Comparison of ENCODE assay signal across 8 cellular contexts in the genomic region with DNA sequence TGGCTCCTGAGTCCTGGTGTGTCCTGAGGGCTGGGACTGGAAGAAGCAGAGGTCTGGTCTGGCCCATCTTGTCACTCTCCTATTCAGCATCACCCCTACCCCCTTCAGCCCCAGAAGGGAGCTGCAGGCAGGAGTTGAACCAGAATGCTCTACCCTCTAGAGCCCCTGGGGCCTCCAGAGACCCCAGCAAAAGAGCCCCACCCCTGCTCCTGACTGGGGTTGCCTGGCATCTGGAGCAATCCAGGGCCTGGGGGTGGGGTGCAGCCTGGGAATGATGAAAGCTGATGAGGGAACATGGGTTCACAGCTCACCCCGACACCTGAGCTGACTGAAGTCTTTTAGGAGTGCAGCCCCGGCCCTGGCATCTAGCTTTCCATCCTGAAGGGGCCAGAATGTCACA. TPM values are rescaled to one million over a fixed set of nuclear protein-coding genes. Genes with fewer than 3 reads are reported as not detected.
A peak's percentile ranks its signal among the peaks of the same experiment; 100 is the strongest.
DNase-seq lines count a peak whose midpoint lies in the region; ATAC-seq lines count a peak whose summit lies in the region.

No MANE protein-coding gene starts in this region.

- H3K4me3 ChIP-seq in Karpas-422 (ENCODE audit: low read length) (no peak overlapping the region), rectal smooth muscle tissue (ENCODE audit: low read length) (no peak overlapping the region)

- ATAC-seq in GM18907 (IDR thresholded peaks at IDR 0.05; ENCODE audit: unreplicated experiment) = peak; percentile 15

- no peaks in the 10 kb centered on the region for H4K20me1 ChIP-seq in Karpas-422 (ENCODE audit: insufficient read depth, low read depth, low read length)

- no peaks in the 10 kb centered on the region for H3K27me3 ChIP-seq in Karpas-422 (ENCODE audit: low read length)
- H3K27me3 ChIP-seq in rectal smooth muscle tissue (ENCODE audit: control insufficient read depth, insufficient read depth, low read length) = no peaks in the 10 kb centered on the region

- no peak for DNase-seq in Karpas-422
- DNase-seq in NCI-H524 treated with DMSO at 0.1 percent for 48 hours (lab: John Stamatoyannopoulos, UW) = no peak
- no peak for DNase-seq in germinal center (ENCODE audit: low spot score)
- no peak for DNase-seq in H4 (ENCODE audit: low spot score)
- DNase-seq in GF-D8 (lab: John Stamatoyannopoulos, UW) = no peak

- peaks cover 16% of the 10 kb centered on the region for H3K4me1 ChIP-seq in Karpas-422 (ENCODE audit: low read length)
- peaks cover 5% of the 10 kb centered on the region for H3K4me1 ChIP-seq in rectal smooth muscle tissue (ENCODE audit: control insufficient read depth, insufficient read depth, low read length)

- H3K9ac ChIP-seq in Karpas-422 (ENCODE audit: low read length) (peak overlapping the region; percentile 24), rectal smooth muscle tissue (ENCODE audit: low read length) (no peak overlapping the region)

- no peaks in the 10 kb centered on the region for H3K79me2 ChIP-seq in Karpas-422 (ENCODE audit: low read length)

- H3K4me2 ChIP-seq in Karpas-422 (ENCODE audit: low read depth, low read length, poor library complexity, severe bottlenecking) = no peak overlapping the region

- no peaks in the 10 kb centered on the region for H3K9me2 ChIP-seq in Karpas-422 (replicated peaks; ENCODE audit: insufficient read depth, low read length)

- H3K27ac ChIP-seq in Karpas-422 (ENCODE audit: low read length) (peak overlapping the region; percentile 24; the same call in 1 of the 2 replicates), cingulate gyrus (ENCODE audit: low read depth, low read length) (peak overlapping the region; percentile 69), rectal smooth muscle tissue (ENCODE audit: low read depth, low read length) (peak overlapping the region; percentile 1)

- no peaks in the 10 kb centered on the region for H3K9me3 ChIP-seq in Karpas-422 (ENCODE audit: low read length)

- peak overlapping the region; percentile 55; the same call in 1 of the 2 replicates for H2AFZ ChIP-seq in Karpas-422 (ENCODE audit: low read length)

- H3K36me3 ChIP-seq in Karpas-422 (ENCODE audit: insufficient read depth, low read length) (no peaks in the 10 kb centered on the region), rectal smooth muscle tissue (ENCODE audit: control insufficient read depth, insufficient read depth, low read length) (no peaks in the 10 kb centered on the region)

RNA-seq across cellular contexts. Expression of gene FGD2, which starts 12.2 kb away (rescaled TPM):
- 37.1 and 53.0 TPM in 2 replicates for total RNA-seq in Karpas-422 (2014; rRNA removed; shearing (Covaris generic); ENCODE audit: low replicate concordance)
- not detected in 2 replicates for total RNA-seq in H4 (2014; rRNA removed; shearing (Covaris generic))

RNA-seq across cellular contexts. Expression of gene MTCH1, which starts 31.6 kb away (rescaled TPM):
- 84.4 and 105 TPM in 2 replicates for total RNA-seq in Karpas-422 (2014; rRNA removed; shearing (Covaris generic); ENCODE audit: low replicate concordance)
- 165 and 174 TPM in 2 replicates for total RNA-seq in H4 (2014; rRNA removed; shearing (Covaris generic))

Comparison
In these comparisons a context has a peak if more than half of its experiments do, and no peak if none do; other contexts are left out.
1. H3K27ac ChIP-seq: peak in every context shown above with its lines; median percentile 69 in cingulate gyrus; 24 in Karpas-422; 1 in rectal smooth muscle tissue.
2. RNA of gene FGD2, which starts 12.2 kb away (total RNA-seq): 37.1 to 53.0 TPM in Karpas-422; not detected in H4; every median in the first group is over 10 times any median in the second.